ENCODE assay signal across 12 cellular contexts in genomic region chr1:11179125-11179524, GRCh38. TPM values are rescaled to one million over a fixed set of nuclear protein-coding genes. Genes with fewer than 3 reads are reported as not detected.
DNase-seq lines count a peak whose midpoint lies in the region; ATAC-seq and TF ChIP-seq lines count a peak whose summit lies in the region.
"Had no signal": no experiment of that assay in that cellular context is flagged by ENCODE, and none has a peak within 500 bp of the region (broad histone marks: within the 10 kb centered on the region; RNA-seq: fewer than 3 reads in every experiment).

No MANE protein-coding gene starts in this region.

- peaks cover 12% of the 10 kb centered on the region for H3K4me1 Mint-ChIP-seq in neural progenitor cell

- H3K4me1 ChIP-seq in left ventricle myocardium inferior (peaks cover 50% of the 10 kb centered on the region), heart right ventricle (peaks cover 5 to 57% (median 33%) of the 10 kb centered on the region in 9 donors), neural progenitor cell (peaks cover 36% of the 10 kb centered on the region), tibial nerve (peaks cover 0 to 91% (median 38%) of the 10 kb centered on the region in 4 donors), stomach (peaks cover 0 to 24% (median 12%) of the 10 kb centered on the region in 4 donors)
- H3K4me1 ChIP-seq: BLaER1 had no signal

- H2AFZ ChIP-seq in neural progenitor cell (replicated peaks) = no peak overlapping the region

- H3K27me3 Mint-ChIP-seq in neural progenitor cell (ENCODE audit: insufficient read depth, low read depth) = peaks cover 4% of the 10 kb centered on the region
- H3K27me3 Mint-ChIP-seq: CD8-positive, alpha-beta memory T cell had no signal

- H3K27ac ChIP-seq in left ventricle myocardium inferior (replicated peaks) (peak overlapping the region; percentile 62), heart right ventricle (peak overlapping the region in 1 of 10 donors; percentile 22), coronary artery (peak overlapping the region; percentile 0 to 69), neural progenitor cell (peak overlapping the region; percentile 80), tibial nerve (peak overlapping the region in 3 of 4 donors; percentile 50 to 89 (median 70)), stomach (no peak overlapping the region)
- H3K27ac ChIP-seq: BLaER1 had no signal

- H3K27me3 ChIP-seq in left ventricle myocardium inferior (ENCODE audit: low read depth) (no peaks in the 10 kb centered on the region), heart right ventricle (no peaks in the 10 kb centered on the region), neural progenitor cell (no peaks in the 10 kb centered on the region), tibial nerve (no peaks in the 10 kb centered on the region), stomach (no peaks in the 10 kb centered on the region)
- H3K27me3 ChIP-seq: BLaER1 had no signal

- no peak for TF ChIP-seq CTCF in left ventricle myocardium inferior (IDR thresholded peaks at IDR 0.05; ENCODE audit: borderline replicate concordance)
- no peak for TF ChIP-seq CTCF in heart right ventricle (IDR thresholded peaks at IDR 0.05)
- TF ChIP-seq CTCF in coronary artery (IDR thresholded peaks at IDR 0.05) = no peak
- no peak for TF ChIP-seq CTCF in neural progenitor cell (IDR thresholded peaks at IDR 0.05)
- TF ChIP-seq CTCF in tibial nerve (IDR thresholded peaks at IDR 0.05) = no peak
- no peak for TF ChIP-seq CTCF in stomach (IDR thresholded peaks at IDR 0.05)

- H4K20me1 ChIP-seq in neural progenitor cell (ENCODE audit: low read depth) = peaks cover 38% of the 10 kb centered on the region

- H3K4me2 ChIP-seq in neural progenitor cell = no peak overlapping the region
- H3K4me2 ChIP-seq: BLaER1 had no signal

- H3F3A ChIP-seq in neural progenitor cell (ENCODE audit: low read depth) = peaks cover 13% of the 10 kb centered on the region

- TF ChIP-seq POLR2A in tibial nerve (IDR thresholded peaks at IDR 0.05) (no peak), stomach (IDR thresholded peaks at IDR 0.05) (no peak)

- peaks cover 6% of the 10 kb centered on the region for H3K36me3 Mint-ChIP-seq in neural progenitor cell

- H3K79me2 ChIP-seq in neural progenitor cell (ENCODE audit: low read depth) = no peaks in the 10 kb centered on the region

- DNase-seq in left ventricle myocardium inferior (no peak), heart right ventricle (no peak), coronary artery (ENCODE audit: low spot score) (no peak), neural progenitor cell (ENCODE audit: low spot score) (no peak), tibial nerve (ENCODE audit: low spot score in 2 of 2) (no peak), DMS79 treated with DMSO at 0.1 percent for 48 hours (lab: John Stamatoyannopoulos, UW) (no peak), stomach (no peak)
- DNase-seq: 8988T; CD8-positive, alpha-beta memory T cell; GF-D8 had no signal

- H3K9me3 ChIP-seq in left ventricle myocardium inferior (replicated peaks) (no peaks in the 10 kb centered on the region), heart right ventricle (no peaks in the 10 kb centered on the region), neural progenitor cell (ENCODE audit: low read depth) (no peaks in the 10 kb centered on the region), tibial nerve (no peaks in the 10 kb centered on the region), stomach (no peaks in the 10 kb centered on the region)
- H3K9me3 ChIP-seq: BLaER1 had no signal

- H3K4me3 ChIP-seq in left ventricle myocardium inferior = no peak overlapping the region
- no peak overlapping the region for H3K4me3 ChIP-seq in heart right ventricle
- H3K4me3 ChIP-seq in coronary artery = no peak overlapping the region
- H3K4me3 ChIP-seq in neural progenitor cell = no peak overlapping the region
- H3K4me3 ChIP-seq in tibial nerve = no peak overlapping the region
- H3K4me3 ChIP-seq in stomach = no peak overlapping the region
- H3K4me3 ChIP-seq: BLaER1 had no signal

- H3K36me3 ChIP-seq in left ventricle myocardium inferior (peaks cover 17% of the 10 kb centered on the region), heart right ventricle (peaks cover 0 to 79% (median 0%) of the 10 kb centered on the region in 9 donors), neural progenitor cell (peaks cover 5% of the 10 kb centered on the region), tibial nerve (peaks cover 0 to 5% (median 0%) of the 10 kb centered on the region in 3 donors), stomach (peaks cover 0 to 63% (median 46%) of the 10 kb centered on the region in 4 donors)

- H3K9me3 Mint-ChIP-seq in neural progenitor cell = no peaks in the 10 kb centered on the region
- H3K9me3 Mint-ChIP-seq: CD8-positive, alpha-beta memory T cell had no signal

- H3K4me3 Mint-ChIP-seq in neural progenitor cell = no peak overlapping the region
- H3K4me3 Mint-ChIP-seq: CD8-positive, alpha-beta memory T cell had no signal

- intact Hi-C loops in left ventricle myocardium inferior (cut with micrococcal nuclease) = no loop called here
- intact Hi-C loops in heart right ventricle (cut with DNase I) = no loop called here
- intact Hi-C loops in stomach (cut with DNase I; ENCODE audit: low total_unique reads) = no loop called here

- ATAC-seq in heart right ventricle (no peak), GM21367 (IDR thresholded peaks at IDR 0.05; ENCODE audit: unreplicated experiment) (no peak)

- no peak overlapping the region for H3K9ac ChIP-seq in neural progenitor cell
- H3K9ac ChIP-seq: BLaER1 had no signal

- no peak overlapping the region for H3K27ac Mint-ChIP-seq in neural progenitor cell

- TF ChIP-seq EP300 in tibial nerve (IDR thresholded peaks at IDR 0.05) (no peak), stomach (IDR thresholded peaks at IDR 0.05) (no peak)

RNA-seq across cellular contexts. Expression of gene ANGPTL7, which starts 10.0 kb away (rescaled TPM):
- total RNA-seq in left ventricle myocardium inferior (1.1 TPM), heart right ventricle (1 to 10 TPM in 3 of 10 donors, under 1 TPM in 5, not detected in 2; 0.17 to 2.3 (median 0.89) TPM), neural progenitor cell (ENCODE audit: low replicate concordance) (not detected in 2 replicates), tibial nerve (1,000 to 10,000 TPM; 1,094 to 2,140 (median 1,213) TPM), stomach (1 to 10 TPM in 2 of 5 donors, not detected in 3; 1.6 to 2.6 TPM)
- polyA plus RNA-seq in heart right ventricle (under 1 TPM; 0.15 to 0.28 TPM), stomach (under 1 TPM in 1 of 3 donors, not detected in 2; 0.55 TPM)
- total RNA-seq: CD8-positive, alpha-beta memory T cell had no signal
- polyA plus RNA-seq: CD8-positive, alpha-beta memory T cell had no signal

Comparison
In these comparisons a context has a peak if more than half of its experiments do, and no peak if none do; other contexts are left out.
1. H3K27ac ChIP-seq: peak in left ventricle myocardium inferior (single experiment), coronary artery (2 of 2), neural progenitor cell (single experiment) and tibial nerve (3 of 4); none in stomach (0 of 5).
2. RNA of gene ANGPTL7, which starts 10.0 kb away (total RNA-seq): 1,094 to 2,140 TPM in tibial nerve; 1.1 TPM in left ventricle myocardium inferior (single experiment), 0.17 to 2.3 TPM in heart right ventricle, not detected in neural progenitor cell and 1.6 to 2.6 TPM in stomach; every median in the first group is over 100 times any median in the second.